ENCODE assay signal across 15 cellular contexts in genomic region chr6:27161115-27161514, GRCh38.
DNase-seq lines count a peak whose midpoint lies in the region; FAIRE-seq and TF ChIP-seq lines count a peak whose summit lies in the region.
"Had no signal": no experiment of that assay in that cellular context is flagged by ENCODE, and none has a peak within 500 bp of the region (broad histone marks: within the 10 kb centered on the region; RNA-seq: fewer than 3 reads in every experiment).

No MANE protein-coding gene starts in this region.

- H3K4me2 ChIP-seq in OCI-LY3 (ENCODE audit: low read length) = peak overlapping the region; percentile 57
- H3K4me2 ChIP-seq: BLaER1 had no signal

- no peaks in the 10 kb centered on the region for H4K20me1 ChIP-seq in OCI-LY3 (ENCODE audit: insufficient read depth, low read length)
- H4K20me1 ChIP-seq: BLaER1 had no signal

- no peaks in the 10 kb centered on the region for H3K79me2 ChIP-seq in OCI-LY3 (ENCODE audit: low read length)

- no peak for TF ChIP-seq CTCF in OCI-LY3 (IDR thresholded peaks at IDR 0.05; ENCODE audit: low read depth, low read length)

- H3K9me3 ChIP-seq in HUES48 (ENCODE audit: control insufficient read depth, insufficient read depth, low read length) (no peaks in the 10 kb centered on the region), OCI-LY3 (ENCODE audit: insufficient read depth, low read length) (no peaks in the 10 kb centered on the region), iPS-18a (ENCODE audit: control insufficient read depth, low read depth, low read length) (no peaks in the 10 kb centered on the region)
- H3K9me3 ChIP-seq: BLaER1, SJCRH30 had no signal

- H3K4me3 ChIP-seq in HUES48 (ENCODE audit: low read depth, low read length) (peak overlapping the region; percentile 15; the same call in 1 of the 2 replicates), OCI-LY3 (ENCODE audit: low read length) (peak overlapping the region; percentile 70), iPS-18a (ENCODE audit: low read length) (peak overlapping the region; percentile 5)
- H3K4me3 ChIP-seq: BLaER1, SJCRH30 had no signal

- DNase-seq in GM12891 (ENCODE audit: insufficient read length, low spot score) = no peak
- DNase-seq in medulla oblongata (ENCODE audit: extremely low spot score) = no peak
- no peak for DNase-seq in AG20443 (ENCODE audit: low spot score)
- no peak for DNase-seq in EL
- no peak for DNase-seq in SKM-1 (lab: John Stamatoyannopoulos, UW; ENCODE audit: unreplicated experiment)
- DNase-seq: DMS 273 treated with DMSO at 0.1 percent for 48 hours, NCI-H2171, NCI-H446 treated with DMSO at 0.1 percent for 48 hours had no signal

- H3K36me3 ChIP-seq in HUES48 (ENCODE audit: control insufficient read depth, insufficient read depth, low read length) = no peaks in the 10 kb centered on the region
- no peaks in the 10 kb centered on the region for H3K36me3 ChIP-seq in OCI-LY3 (replicated peaks; ENCODE audit: low read depth, low read length)
- H3K36me3 ChIP-seq in iPS-18a (ENCODE audit: control insufficient read depth, low read depth, low read length) = no peaks in the 10 kb centered on the region
- H3K36me3 ChIP-seq: BLaER1, SJCRH30 had no signal

- H2AFZ ChIP-seq in OCI-LY3 (ENCODE audit: low read depth, low read length) = 0 out of 2 replicates have a peak overlapping the region, but pooled peaks have one; percentile 65

- no peak for TF ChIP-seq POLR2A in GM12891 (IDR thresholded peaks at IDR 0.05; ENCODE audit: low read depth, low read length)

- H3K9ac ChIP-seq in HUES48 (ENCODE audit: low read depth, low read length) = no peak overlapping the region
- peak overlapping the region; percentile 32 for H3K9ac ChIP-seq in OCI-LY3 (ENCODE audit: low read length)
- H3K9ac ChIP-seq in iPS-18a (ENCODE audit: low read length) = no peak overlapping the region
- H3K9ac ChIP-seq: BLaER1 had no signal

- FAIRE-seq in GM12891 (lab: Jason Lieb, UNC) = peak; percentile 31
- FAIRE-seq: HTR-8/SVneo had no signal

- H3K4me1 ChIP-seq in HUES48 (ENCODE audit: control insufficient read depth, insufficient read depth, low read length) (peaks cover 13% of the 10 kb centered on the region), OCI-LY3 (ENCODE audit: low read length) (peaks cover 12% of the 10 kb centered on the region), iPS-18a (ENCODE audit: control insufficient read depth, low read depth, low read length) (peaks cover 13% of the 10 kb centered on the region)
- H3K4me1 ChIP-seq: SJCRH30 had no signal

- H3K27ac ChIP-seq in HUES48 (ENCODE audit: low read depth, low read length) (peak overlapping the region; percentile 82), OCI-LY3 (ENCODE audit: low read length) (no peak overlapping the region), iPS-18a (ENCODE audit: low read length) (peak overlapping the region; percentile 9)
- H3K27ac ChIP-seq: BLaER1, RWPE1, SJCRH30 had no signal

- no peaks in the 10 kb centered on the region for H3K27me3 ChIP-seq in HUES48 (ENCODE audit: control insufficient read depth, insufficient read depth, low read length)
- no peaks in the 10 kb centered on the region for H3K27me3 ChIP-seq in OCI-LY3 (ENCODE audit: low read depth, low read length)
- H3K27me3 ChIP-seq in iPS-18a (ENCODE audit: control insufficient read depth, insufficient read depth, low read length) = peaks cover 9% of the 10 kb centered on the region
- H3K27me3 ChIP-seq: BLaER1, SJCRH30 had no signal

TF ChIP-seq in GM12891, 5 proteins besides CTCF, POLR2A, EP300 and RAD21:
- TF ChIP-seq PAX5 (IDR thresholded peaks at IDR 0.05; ENCODE audit: insufficient read depth, low read length, severe bottlenecking) (no peak), SPI1 (IDR thresholded peaks at IDR 0.05; ENCODE audit: low read depth, low read length) (no peak), POU2F2 (IDR thresholded peaks at IDR 0.05; ENCODE audit: low read depth, low read length) (no peak), TAF1 (IDR thresholded peaks at IDR 0.05; ENCODE audit: low read depth, low read length) (no peak)

Comparison
In these comparisons a context has a peak if more than half of its experiments do, and no peak if none do; other contexts are left out.
1. H3K4me3 ChIP-seq: peak in every context shown above with its lines; median percentile 70 in OCI-LY3; 15 in HUES48; 5 in iPS-18a.